Comparison of ENCODE assay signal across 13 cellular contexts in the genomic region with DNA sequence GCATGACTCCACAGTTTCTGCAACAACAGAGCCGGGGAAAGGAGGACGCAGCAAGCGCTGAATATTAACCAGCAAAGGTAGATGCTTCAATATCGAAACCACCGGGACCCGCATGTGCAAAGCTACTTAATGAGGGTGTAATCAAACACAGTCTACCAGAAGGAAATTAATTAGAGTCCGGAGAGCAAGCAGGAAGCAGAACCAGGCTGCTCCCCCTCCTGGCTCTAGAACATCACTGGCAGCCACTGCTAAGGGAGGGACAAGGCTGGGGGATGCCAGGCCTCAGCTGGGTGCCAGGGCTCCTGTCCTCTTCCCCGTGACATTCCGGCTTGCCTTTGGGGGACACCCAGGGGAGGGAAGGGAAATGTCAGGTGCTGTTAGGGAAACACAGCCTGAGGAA. TPM values are rescaled to one million over a fixed set of nuclear protein-coding genes. Genes with fewer than 3 reads are reported as not detected.
DNase-seq lines count a peak whose midpoint lies in the region; ATAC-seq and TF ChIP-seq lines count a peak whose summit lies in the region.
"Had no signal": no experiment of that assay in that cellular context is flagged by ENCODE, and none has a peak within 500 bp of the region (broad histone marks: within the 10 kb centered on the region; RNA-seq: fewer than 3 reads in every experiment).

No MANE protein-coding gene starts in this region.

- H3K36me3 Mint-ChIP-seq in glutamatergic neuron (ENCODE audit: unreplicated experiment), result no peaks in the 10 kb centered on the region
- H3K36me3 Mint-ChIP-seq in stimulated activated naive B cell treated with anti-CD40 and anti-IgM and Interleukin-4, amounts not matched to agents 10 μg/mL and 1 μg/mL and 100 μg/mL, for 72 hours, result peaks cover 5 to 25% of the 10 kb centered on the region in 2 donors

- ATAC-seq in stimulated activated naive B cell treated with anti-CD40 and anti-IgM and Interleukin-4, amounts not matched to agents 10 μg/mL and 1 μg/mL and 100 μg/mL, for 72 hours (replicated peaks), result no peak
- no peak for ATAC-seq in GM19452 (IDR thresholded peaks at IDR 0.05; ENCODE audit: unreplicated experiment)
- ATAC-seq in HG03439 (IDR thresholded peaks at IDR 0.05; ENCODE audit: unreplicated experiment), result no peak
- ATAC-seq in HG02571 (IDR thresholded peaks at IDR 0.05; ENCODE audit: unreplicated experiment), result no peak
- ATAC-seq: lower lobe of right lung had no signal

- H3K9me3 Mint-ChIP-seq in glutamatergic neuron (ENCODE audit: unreplicated experiment), result peaks cover 3% of the 10 kb centered on the region
- no peaks in the 10 kb centered on the region for H3K9me3 Mint-ChIP-seq in stimulated activated naive B cell treated with anti-CD40 and anti-IgM and Interleukin-4, amounts not matched to agents 10 μg/mL and 1 μg/mL and 100 μg/mL, for 72 hours

- H3K4me1 Mint-ChIP-seq in glutamatergic neuron (ENCODE audit: low read depth, unreplicated experiment), result peaks cover 17% of the 10 kb centered on the region
- peaks cover 0 to 4% of the 10 kb centered on the region in 2 donors for H3K4me1 Mint-ChIP-seq in stimulated activated naive B cell treated with anti-CD40 and anti-IgM and Interleukin-4, amounts not matched to agents 10 μg/mL and 1 μg/mL and 100 μg/mL, for 72 hours

- H3K27ac ChIP-seq in angular gyrus (ENCODE audit: low read depth, low read length), result peak overlapping the region; percentile 2
- H3K27ac ChIP-seq: lower lobe of right lung, parathyroid adenoma, SJCRH30, WERI-Rb-1 had no signal

- H3K4me3 Mint-ChIP-seq in glutamatergic neuron (ENCODE audit: unreplicated experiment), result peak overlapping the region; percentile 37
- H3K4me3 Mint-ChIP-seq in stimulated activated naive B cell treated with anti-CD40 and anti-IgM and Interleukin-4, amounts not matched to agents 10 μg/mL and 1 μg/mL and 100 μg/mL, for 72 hours, result no peak overlapping the region

- DNase-seq in NCI-H510A treated with DMSO at 0.1 percent for 48 hours (lab: John Stamatoyannopoulos, UW) (peak; percentile 16), NCI-H510A (lab: John Stamatoyannopoulos, UW) (no peak), glutamatergic neuron (no peak)
- DNase-seq in stimulated activated naive B cell treated with anti-CD40 and anti-IgM and Interleukin-4, amounts not matched to agents 10 μg/mL and 1 μg/mL and 100 μg/mL, for 72 hours, result no peak
- DNase-seq: lower lobe of right lung, NCI-H526 treated with DMSO at 0.1 percent for 48 hours, WERI-Rb-1 had no signal

- H3K27me3 Mint-ChIP-seq in glutamatergic neuron (ENCODE audit: unreplicated experiment), result peaks cover 7% of the 10 kb centered on the region
- no peaks in the 10 kb centered on the region for H3K27me3 Mint-ChIP-seq in stimulated activated naive B cell treated with anti-CD40 and anti-IgM and Interleukin-4, amounts not matched to agents 10 μg/mL and 1 μg/mL and 100 μg/mL, for 72 hours

- peak overlapping the region; percentile 77 for H3K27ac Mint-ChIP-seq in glutamatergic neuron (ENCODE audit: unreplicated experiment)
- peak overlapping the region; percentile 73 for H3K27ac Mint-ChIP-seq in stimulated activated naive B cell treated with anti-CD40 and anti-IgM and Interleukin-4, amounts not matched to agents 10 μg/mL and 1 μg/mL and 100 μg/mL, for 72 hours

- no peak for TF ChIP-seq CTCF in glutamatergic neuron (IDR thresholded peaks at IDR 0.05; ENCODE audit: partially characterized antibody, unreplicated experiment)

RNA-seq across cellular contexts. Expression of a gene that starts 21.7 kb away (rescaled TPM):
- 7.3 TPM for total RNA-seq in glutamatergic neuron (ENCODE audit: unreplicated experiment)

RNA-seq across cellular contexts. Expression of a gene that starts 54.9 kb away (rescaled TPM):
- 27.0 TPM for total RNA-seq in glutamatergic neuron (ENCODE audit: unreplicated experiment)
